ENCODE assay signal across 8 cellular contexts in the genomic region with DNA sequence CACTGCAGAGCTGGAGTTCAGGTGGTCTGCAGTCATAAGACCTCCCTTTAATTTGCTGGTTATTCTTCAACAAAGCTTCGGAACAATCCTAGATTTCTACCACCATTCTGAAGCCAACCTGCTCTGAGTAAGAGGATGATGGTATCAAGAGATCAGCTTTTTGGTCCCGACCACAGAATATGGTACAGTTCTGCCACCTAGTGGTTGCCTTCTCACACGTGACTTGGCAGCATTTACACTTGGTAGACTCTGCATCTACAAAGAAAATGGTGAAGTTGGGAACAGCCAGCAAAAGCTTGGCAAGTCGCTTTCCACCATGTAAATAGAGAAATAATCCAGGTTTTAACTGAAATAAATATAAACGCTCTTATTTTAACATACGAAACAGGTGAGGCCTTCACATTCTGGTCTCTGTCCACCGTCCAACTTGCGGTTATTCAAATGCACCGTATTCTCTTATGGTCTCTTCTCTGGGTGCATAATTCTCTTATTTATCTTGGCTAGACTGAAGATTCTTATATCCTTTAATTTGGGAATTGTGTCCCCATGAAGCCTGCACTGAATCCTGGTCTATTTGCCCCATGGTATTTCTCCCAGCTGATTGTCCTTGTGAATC.
DNase-seq lines count a peak whose midpoint lies in the region; ATAC-seq and TF ChIP-seq lines count a peak whose summit lies in the region.

No MANE protein-coding gene starts in this region.

- H3K9me3 ChIP-seq in transverse colon = no peaks in the 10 kb centered on the region

- H3K18ac ChIP-seq in mesendoderm (ENCODE audit: low read length) = no peak overlapping the region

- no CpG with 5 or more reads among the region's 9 CpGs for WGBS in mesendoderm (ENCODE audit: extremely low coverage, insufficient coverage, low lambda C conversion rate)
- WGBS in transverse colon (ENCODE audit: low coverage in 1 of 2), 2 donors = 42 to 56% methylated on average over 7 to 9 of the region's 9 CpGs

- H3K4me3 ChIP-seq in dorsolateral prefrontal cortex (no peak overlapping the region), mesendoderm (ENCODE audit: low read length) (no peak overlapping the region), transverse colon (no peak overlapping the region)

- intact Hi-C loops in dorsolateral prefrontal cortex (cut with DNase I) = loop anchor here (5.0 to 10.0 kb wide), 2 partner anchors 575 to 577 kb away; no protein-coding TSS in a partner anchor
- intact Hi-C loops in transverse colon (cut with DNase I; ENCODE audit: low total_unique reads) = no loop called here

- H2BK5ac ChIP-seq in mesendoderm (ENCODE audit: low read length) = no peak overlapping the region

- peak; percentile 51 for DNase-seq in CMK (ENCODE audit: low read depth)
- peak; percentile 80 for DNase-seq in NCI-H1694 (lab: John Stamatoyannopoulos, UW)
- DNase-seq in SW480 (ENCODE audit: low spot score) = peak; percentile 87
- DNase-seq in dorsolateral prefrontal cortex = peak; percentile 23 to 85 (median 52)
- DNase-seq in mesendoderm = peak; percentile 92
- DNase-seq in transverse colon = peak; percentile 39

- no peaks in the 10 kb centered on the region for H3K79me1 ChIP-seq in mesendoderm (ENCODE audit: low read length)

- no peak overlapping the region for H4K5ac ChIP-seq in mesendoderm (ENCODE audit: low read length)

- H3K4me1 ChIP-seq in mesendoderm (ENCODE audit: control insufficient read depth, low read depth, low read length) (no peaks in the 10 kb centered on the region), transverse colon (no peaks in the 10 kb centered on the region)

- no peak overlapping the region for H3K56ac ChIP-seq in mesendoderm (ENCODE audit: low read length)

- no peak overlapping the region for H3K9ac ChIP-seq in mesendoderm (ENCODE audit: low read length)

- no peak for TF ChIP-seq POLR2A in transverse colon (IDR thresholded peaks at IDR 0.05)

- peak; percentile 46 to 91 (median 73) for TF ChIP-seq CTCF in dorsolateral prefrontal cortex (IDR thresholded peaks at IDR 0.05 in 54 of 56, conservative IDR thresholded peaks at IDR 0.05 in 2 of 56; ENCODE audit: low read depth in 1 of 56, partially characterized antibody in 56 of 56)
- peak; percentile 49 to 59 (median 56) for TF ChIP-seq CTCF in transverse colon (IDR thresholded peaks at IDR 0.05)

- H4K8ac ChIP-seq in mesendoderm (ENCODE audit: low read depth, low read length) = no peak overlapping the region

- H2BK15ac ChIP-seq in mesendoderm (replicated peaks; ENCODE audit: low read depth) = no peak overlapping the region

- H3K23ac ChIP-seq in mesendoderm (ENCODE audit: low read length) = no peak overlapping the region

- TF ChIP-seq EP300 in transverse colon (IDR thresholded peaks at IDR 0.05; ENCODE audit: low read depth) = no peak

- peak; percentile 100 for ATAC-seq in GM18868 (IDR thresholded peaks at IDR 0.05; ENCODE audit: unreplicated experiment)
- peak; percentile 99 for ATAC-seq in HG03039 (IDR thresholded peaks at IDR 0.05; ENCODE audit: unreplicated experiment)

- no peaks in the 10 kb centered on the region for H3K36me3 ChIP-seq in mesendoderm (ENCODE audit: control insufficient read depth, insufficient read depth, low read length)
- H3K36me3 ChIP-seq in transverse colon = no peaks in the 10 kb centered on the region

- H2AK5ac ChIP-seq in mesendoderm (ENCODE audit: low read length) = no peak overlapping the region

- in situ Hi-C loops in transverse colon (cut with MboI; ENCODE audit: low pct_ligation_motif_present in 1 of 4, low pct_unique_long_range_greater_than_20kb in 1 of 4, low sequenced_read_pairs in 3 of 4) = loop anchor here in 3 of 4 donors (25.0 kb wide), 1 partner anchor 582 kb away; no protein-coding TSS in a partner anchor

- H3K27me3 ChIP-seq in dorsolateral prefrontal cortex (no peaks in the 10 kb centered on the region), mesendoderm (ENCODE audit: insufficient read depth, low read length, poor library complexity) (no peaks in the 10 kb centered on the region), transverse colon (no peaks in the 10 kb centered on the region)

- no peaks in the 10 kb centered on the region for H3K79me2 ChIP-seq in mesendoderm (ENCODE audit: control insufficient read depth, insufficient read depth, low read length)

- no peak overlapping the region for H2BK120ac ChIP-seq in mesendoderm (ENCODE audit: low read depth, low read length)

- no peak overlapping the region for H3K4ac ChIP-seq in mesendoderm (ENCODE audit: low read depth, low read length)

- H3K4me2 ChIP-seq in mesendoderm (ENCODE audit: low read length) = no peak overlapping the region

- H3K27ac ChIP-seq in dorsolateral prefrontal cortex (no peak overlapping the region), mesendoderm (ENCODE audit: low read depth, low read length) (no peak overlapping the region), transverse colon (no peak overlapping the region)

Comparison
In these comparisons a context has a peak if more than half of its experiments do, and no peak if none do; other contexts are left out.
1. DNase-seq: peak in every context shown above with its lines; median percentile 92 in mesendoderm; 87 in SW480; 80 in NCI-H1694; 52 in dorsolateral prefrontal cortex; 51 in CMK; 39 in transverse colon.